23 cellular contexts compared by ENCODE assay signal in the genomic region with DNA sequence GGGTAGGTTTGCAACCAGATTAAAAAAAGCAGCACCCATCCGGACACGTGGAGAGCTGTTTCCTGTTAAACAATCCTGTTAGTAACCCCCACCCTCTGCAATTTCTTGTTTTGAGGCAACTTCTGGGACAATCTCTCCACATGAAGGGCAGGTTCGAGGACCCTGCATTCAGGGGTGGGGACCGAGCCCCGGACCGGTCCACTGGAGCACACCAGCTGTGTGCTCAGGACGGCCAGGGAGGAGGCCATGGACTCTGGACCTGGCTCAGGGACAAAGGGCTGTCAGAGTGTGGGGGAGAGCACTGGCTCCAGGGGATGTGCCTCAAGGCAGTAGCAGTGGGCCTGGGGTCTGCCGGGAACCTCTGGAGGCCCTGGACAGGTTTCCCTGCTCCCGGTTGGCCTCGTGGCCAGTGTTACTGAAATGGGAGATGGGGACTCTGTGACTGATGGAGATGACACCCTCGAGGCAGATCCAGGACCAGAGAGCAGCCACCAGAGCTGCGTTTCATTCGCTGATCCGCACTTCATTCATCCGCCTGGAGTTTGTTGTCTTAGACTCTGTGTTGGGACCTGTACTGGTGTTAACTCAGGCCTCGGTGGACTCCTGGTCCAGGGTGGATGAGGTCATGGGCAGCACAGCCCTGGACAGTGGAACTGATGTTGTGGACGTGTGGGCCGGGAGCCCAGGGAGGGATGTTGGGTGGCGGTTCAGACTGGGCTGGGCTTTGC. TPM values are rescaled to one million over a fixed set of nuclear protein-coding genes. Genes with fewer than 3 reads are reported as not detected.
DNase-seq lines count a peak whose midpoint lies in the region; ATAC-seq and TF ChIP-seq lines count a peak whose summit lies in the region.
"Had no signal": no experiment of that assay in that cellular context is flagged by ENCODE, and none has a peak within 500 bp of the region (broad histone marks: within the 10 kb centered on the region; RNA-seq: fewer than 3 reads in every experiment).

No MANE protein-coding gene starts in this region.

- H3K9ac ChIP-seq in mesendoderm (ENCODE audit: low read length), result no peak overlapping the region

- no peak overlapping the region for H3K23ac ChIP-seq in mesendoderm (ENCODE audit: low read length)

- no peak overlapping the region for H3K4ac ChIP-seq in mesendoderm (ENCODE audit: low read depth, low read length)

- H3K36me3 ChIP-seq in DOHH2 (ENCODE audit: control insufficient read depth, low read length) (no peaks in the 10 kb centered on the region; the same call in 1 of the 2 replicates), mesendoderm (ENCODE audit: control insufficient read depth, insufficient read depth, low read length) (no peaks in the 10 kb centered on the region), GM23338 (ENCODE audit: insufficient read depth) (no peaks in the 10 kb centered on the region)
- H3K36me3 ChIP-seq: esophagus squamous epithelium, left ventricle myocardium inferior, tibial artery had no signal

- no peak overlapping the region for H2BK120ac ChIP-seq in mesendoderm (ENCODE audit: low read depth, low read length)

- no peaks in the 10 kb centered on the region for H3K9me3 Mint-ChIP-seq in activated naive CD8-positive, alpha-beta T cell treated with anti-CD3 and anti-CD28 coated beads, Interleukin-2, amount 50 U/mL, for 24 hours
- H3K9me3 Mint-ChIP-seq in GM23338, result no peaks in the 10 kb centered on the region
- H3K9me3 Mint-ChIP-seq: activated B cell treated with CpG ODN at 0.5 μM for 24 hours had no signal

- H3K9me3 ChIP-seq in AG04450 (ENCODE audit: control insufficient read depth, insufficient read depth, low read length) (no peaks in the 10 kb centered on the region; the same call in 1 of the 2 replicates), DOHH2 (ENCODE audit: control insufficient read depth, insufficient read depth, low read length) (no peaks in the 10 kb centered on the region)
- H3K9me3 ChIP-seq: esophagus squamous epithelium, left ventricle myocardium inferior, tibial artery had no signal

- no peak overlapping the region for H3K18ac ChIP-seq in mesendoderm (ENCODE audit: low read length)

- no peaks in the 10 kb centered on the region for H3K79me1 ChIP-seq in mesendoderm (ENCODE audit: low read length)

- H2BK15ac ChIP-seq in mesendoderm (replicated peaks; ENCODE audit: low read depth), result no peak overlapping the region

- CTCF ChIA-PET in AG04450 (lab: Charles Lee), result no interaction called here

- POLR2A ChIA-PET in AG04450 (lab: Yijun Ruan, JAX), result no interaction called here

- H3K27ac ChIP-seq in AG04450 (ENCODE audit: low read depth, low read length) (peak overlapping the region; percentile 39), DOHH2 (ENCODE audit: low read depth, low read length) (peak overlapping the region; percentile 40), mesendoderm (ENCODE audit: low read depth, low read length) (no peak overlapping the region), GM23338 (ENCODE audit: low read depth) (no peak overlapping the region), substantia nigra (ENCODE audit: low read depth, low read length, poor library complexity, severe bottlenecking) (no peak overlapping the region)
- H3K27ac ChIP-seq: esophagus squamous epithelium, left ventricle myocardium inferior, tibial artery had no signal

- TF ChIP-seq CTCF in AG04450 (IDR thresholded peaks at IDR 0.05; ENCODE audit: low read depth, low read length) (no peak), DOHH2 (IDR thresholded peaks at IDR 0.05; ENCODE audit: low read depth, low read length, poor library complexity, severe bottlenecking) (no peak), GM23338 (conservative IDR thresholded peaks at IDR 0.05; ENCODE audit: low read depth in 2 of 2) (no peak)

- no peaks in the 10 kb centered on the region for H3F3A ChIP-seq in DOHH2 (ENCODE audit: control insufficient read depth, insufficient read depth)
- H3F3A ChIP-seq in GM23338 (replicated peaks; ENCODE audit: low read depth), result no peaks in the 10 kb centered on the region; the same call in 1 of the 2 replicates

- H3K36me3 Mint-ChIP-seq in activated naive CD8-positive, alpha-beta T cell treated with anti-CD3 and anti-CD28 coated beads, Interleukin-2, amount 50 U/mL, for 24 hours (ENCODE audit: low read depth), result no peaks in the 10 kb centered on the region
- no peaks in the 10 kb centered on the region for H3K36me3 Mint-ChIP-seq in GM23338 (ENCODE audit: low read depth)

- H3K4me1 Mint-ChIP-seq in activated naive CD8-positive, alpha-beta T cell treated with anti-CD3 and anti-CD28 coated beads, Interleukin-2, amount 50 U/mL, for 24 hours, result peaks cover 9% of the 10 kb centered on the region
- peaks cover 3% of the 10 kb centered on the region for H3K4me1 Mint-ChIP-seq in GM23338

- no peak for DNase-seq in AG04450 (ENCODE audit: low read depth, low spot score)
- no peak for DNase-seq in activated naive CD8-positive, alpha-beta T cell treated with anti-CD3 and anti-CD28 coated beads, Interleukin-2, amount 50 U/mL, for 24 hours
- DNase-seq in mesendoderm, result no peak
- no peak for DNase-seq in GM23338 (ENCODE audit: low spot score)
- DNase-seq in HK-2 (ENCODE audit: unreplicated experiment), result no peak
- no peak for DNase-seq in substantia nigra (lab: John Stamatoyannopoulos, UW)
- DNase-seq: activated B cell treated with CpG ODN at 0.5 μM for 24 hours; activated effector memory CD4-positive, alpha-beta T cell treated with Interleukin-2 at 50 U/mL for 16 hours; aorta; Calu3; cerebellar nuclear complex; effector CD8-positive, alpha-beta T cell; EL; esophagus squamous epithelium; left ventricle myocardium inferior; NCI-H526 treated with DMSO at 0.1 percent for 48 hours; right cardiac atrium; SIG-M5; T-helper 2 cell; tibial artery had no signal

- H3K9me2 ChIP-seq in DOHH2 (replicated peaks; ENCODE audit: control insufficient read depth, low read length) (no peaks in the 10 kb centered on the region), GM23338 (ENCODE audit: insufficient read depth) (no peaks in the 10 kb centered on the region)

- peaks cover 37% of the 10 kb centered on the region for H3K4me1 ChIP-seq in DOHH2 (ENCODE audit: control insufficient read depth, low read length)
- H3K4me1 ChIP-seq in mesendoderm (ENCODE audit: control insufficient read depth, low read depth, low read length), result no peaks in the 10 kb centered on the region
- peaks cover 5% of the 10 kb centered on the region; the same call in 1 of the 2 replicates for H3K4me1 ChIP-seq in GM23338 (ENCODE audit: insufficient read depth)

- H3K27me3 Mint-ChIP-seq in activated naive CD8-positive, alpha-beta T cell treated with anti-CD3 and anti-CD28 coated beads, Interleukin-2, amount 50 U/mL, for 24 hours, result peaks cover 9% of the 10 kb centered on the region
- H3K27me3 Mint-ChIP-seq in GM23338 (ENCODE audit: insufficient read depth, low read depth, poor library complexity), result peaks cover 24% of the 10 kb centered on the region

- peak overlapping the region; percentile 11 for H3K56ac ChIP-seq in mesendoderm (ENCODE audit: low read length)

- no peak for ATAC-seq in activated naive CD8-positive, alpha-beta T cell treated with anti-CD3 and anti-CD28 coated beads, Interleukin-2, amount 50 U/mL, for 24 hours
- no peak for ATAC-seq in GM23338
- no peak for ATAC-seq in activated CD4-positive, CD25-positive, alpha-beta regulatory T cell treated with anti-CD3 and anti-CD28 coated beads, Interleukin-2, amount 50 U/mL, for 24 hours
- ATAC-seq: right cardiac atrium had no signal

- H3K27ac Mint-ChIP-seq in activated naive CD8-positive, alpha-beta T cell treated with anti-CD3 and anti-CD28 coated beads, Interleukin-2, amount 50 U/mL, for 24 hours, result no peak overlapping the region
- H3K27ac Mint-ChIP-seq in GM23338, result no peak overlapping the region

- H3K27me3 ChIP-seq in AG04450 (ENCODE audit: control insufficient read depth, insufficient read depth, low read length) (no peaks in the 10 kb centered on the region), DOHH2 (ENCODE audit: control insufficient read depth, low read length) (peaks cover 5% of the 10 kb centered on the region), mesendoderm (ENCODE audit: insufficient read depth, low read length, poor library complexity) (peaks cover 9% of the 10 kb centered on the region), GM23338 (ENCODE audit: insufficient read depth) (peaks cover 24% of the 10 kb centered on the region)

- H2AFZ ChIP-seq in GM23338, result no peak overlapping the region

- peak overlapping the region; percentile 65 for H3K4me2 ChIP-seq in DOHH2 (ENCODE audit: low read length)
- no peak overlapping the region for H3K4me2 ChIP-seq in mesendoderm (ENCODE audit: low read length)
- H3K4me2 ChIP-seq in GM23338, result no peak overlapping the region

- no peak overlapping the region for H4K8ac ChIP-seq in mesendoderm (ENCODE audit: low read depth, low read length)

- no peak overlapping the region for H2AK5ac ChIP-seq in mesendoderm (ENCODE audit: low read length)

- H4K5ac ChIP-seq in mesendoderm (ENCODE audit: low read length), result no peak overlapping the region

- peak overlapping the region; percentile 4 for H3K4me3 Mint-ChIP-seq in activated naive CD8-positive, alpha-beta T cell treated with anti-CD3 and anti-CD28 coated beads, Interleukin-2, amount 50 U/mL, for 24 hours
- no peak overlapping the region for H3K4me3 Mint-ChIP-seq in GM23338

- no peaks in the 10 kb centered on the region for H4K20me1 ChIP-seq in DOHH2 (ENCODE audit: control insufficient read depth, insufficient read depth, low read depth, low read length)
- no peaks in the 10 kb centered on the region for H4K20me1 ChIP-seq in GM23338 (replicated peaks; ENCODE audit: insufficient read depth)

- H3K79me2 ChIP-seq in DOHH2 (ENCODE audit: control insufficient read depth, low read length), result no peaks in the 10 kb centered on the region
- no peaks in the 10 kb centered on the region for H3K79me2 ChIP-seq in mesendoderm (ENCODE audit: control insufficient read depth, insufficient read depth, low read length)
- H3K79me2 ChIP-seq in GM23338 (replicated peaks; ENCODE audit: insufficient read depth), result no peaks in the 10 kb centered on the region

- H3K4me3 ChIP-seq in AG04450 (ENCODE audit: low read depth, low read length) (no peak overlapping the region), DOHH2 (ENCODE audit: low read length) (peak overlapping the region; percentile 41), mesendoderm (ENCODE audit: low read length) (no peak overlapping the region), GM23338 (no peak overlapping the region)
- H3K4me3 ChIP-seq: esophagus squamous epithelium, left ventricle myocardium inferior, tibial artery had no signal

- no peak overlapping the region for H2BK5ac ChIP-seq in mesendoderm (ENCODE audit: low read length)

- no CpG with 5 or more reads among the region's 19 CpGs for WGBS in mesendoderm (ENCODE audit: extremely low coverage, insufficient coverage, low lambda C conversion rate)

RNA-seq across cellular contexts. Expression of a gene that starts 2.9 kb away (rescaled TPM):
- 7.5 and 10.6 TPM in 2 replicates for polyA plus RNA-seq in AG04450 (2011; rRNA removed)
- 4.0 and 5.9 TPM in 2 replicates for polyA minus RNA-seq in AG04450 (2011; rRNA and poly(A)+ RNA removed)
- polyA plus RNA-seq in mesendoderm (2013, experiment 1 of 2), result 1.5 TPM
- 0.95 TPM for polyA plus RNA-seq in mesendoderm (2013, experiment 2 of 2)
- 15.7 and 18.4 TPM in 2 replicates for total RNA-seq in GM23338 (2014; rRNA removed; shearing (Covaris generic))
- polyA plus RNA-seq in GM23338 (2016; fragmentation: Nextera tagmentation; extraction: Ambion mirVana), result 10.0 and 11.2 TPM in 2 replicates
- total RNA-seq: left ventricle myocardium inferior, right cardiac atrium had no signal
- polyA plus RNA-seq: right cardiac atrium had no signal

RNA-seq across cellular contexts. Expression of a gene that starts 12.2 kb away (rescaled TPM):
- polyA plus RNA-seq in AG04450 (2011; rRNA removed), result 2,214 and 3,106 TPM in 2 replicates
- 696 and 824 TPM in 2 replicates for polyA minus RNA-seq in AG04450 (2011; rRNA and poly(A)+ RNA removed)
- polyA plus RNA-seq in mesendoderm (2013, experiment 1 of 2), result 2,707 TPM
- 2,724 TPM for polyA plus RNA-seq in mesendoderm (2013, experiment 2 of 2)
- 3,617 and 4,677 TPM in 2 replicates for total RNA-seq in GM23338 (2014; rRNA removed; shearing (Covaris generic))
- polyA plus RNA-seq in GM23338 (2016; fragmentation: Nextera tagmentation; extraction: Ambion mirVana), result 3,489 and 3,901 TPM in 2 replicates

RNA-seq across cellular contexts. Expression of a gene that starts 40.8 kb away (rescaled TPM):
- polyA plus RNA-seq in AG04450 (2011; rRNA removed) (not detected in 2 replicates), GM23338 (2016; fragmentation: Nextera tagmentation; extraction: Ambion mirVana) (0.38 and 1.7 TPM in 2 replicates)
- polyA minus RNA-seq in AG04450 (2011; rRNA and poly(A)+ RNA removed), result not detected in 2 replicates
- polyA plus RNA-seq in mesendoderm (2013, experiment 1 of 2), result 1.2 TPM
- 1.3 TPM for polyA plus RNA-seq in mesendoderm (2013, experiment 2 of 2)
- 0.93 and 2.3 TPM in 2 replicates for total RNA-seq in GM23338 (2014; rRNA removed; shearing (Covaris generic))
- total RNA-seq: activated B cell treated with CpG ODN at 0.5 μM for 24 hours; activated CD8-positive, alpha-beta memory T cell treated with anti-CD3 and anti-CD28 coated beads for 36 hours; aorta; Calu3; left ventricle myocardium inferior had no signal

Comparison
In these comparisons a context has a peak if more than half of its experiments do, and no peak if none do; other contexts are left out.
1. H3K27ac ChIP-seq: peak in AG04450 (single experiment) and DOHH2 (single experiment); none in mesendoderm (single experiment), GM23338 (single experiment) and substantia nigra (single experiment).